16 cellular contexts compared by ENCODE assay signal in the genomic region with DNA sequence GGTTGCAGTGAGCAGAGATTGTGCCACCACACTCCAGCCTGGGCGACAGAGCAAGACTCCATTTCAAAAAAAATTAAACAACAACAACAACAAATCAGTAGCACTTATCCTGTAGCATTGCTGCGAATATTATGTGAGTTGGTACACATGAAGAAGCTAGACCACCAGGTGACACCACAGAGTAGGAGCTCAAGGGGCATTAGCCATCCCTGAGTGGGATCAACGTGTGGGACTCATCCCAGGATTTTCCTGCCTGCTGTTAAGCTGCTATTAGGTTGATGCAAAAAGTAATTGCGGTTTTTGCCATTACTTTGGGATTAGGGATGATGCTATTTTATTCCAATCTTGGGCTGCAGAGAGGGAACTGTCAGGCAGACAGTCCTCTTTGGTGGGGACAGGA. TPM values are rescaled to one million over a fixed set of nuclear protein-coding genes. Genes with fewer than 3 reads are reported as not detected.
DNase-seq lines count a peak whose midpoint lies in the region; FAIRE-seq and TF ChIP-seq lines count a peak whose summit lies in the region.
"Had no signal": no experiment of that assay in that cellular context is flagged by ENCODE, and none has a peak within 500 bp of the region (broad histone marks: within the 10 kb centered on the region; RNA-seq: fewer than 3 reads in every experiment).

No MANE protein-coding gene starts in this region.

- H3K36me3 Mint-ChIP-seq in HFFc6 (ENCODE audit: low read depth) (no peaks in the 10 kb centered on the region), endodermal cell (ENCODE audit: low read depth) (no peaks in the 10 kb centered on the region)
- H3K36me3 Mint-ChIP-seq: CD4-positive, alpha-beta memory T cell had no signal

- H3K27ac ChIP-seq in endodermal cell (ENCODE audit: low read depth, low read length) = no peak overlapping the region
- H3K27ac ChIP-seq: C4-2B, GM23248 had no signal

- no peak overlapping the region for H3K4me3 ChIP-seq in endodermal cell (ENCODE audit: low read length)
- H3K4me3 ChIP-seq: GM23248 had no signal

- no peaks in the 10 kb centered on the region for H3K4me1 Mint-ChIP-seq in HFFc6 (ENCODE audit: low read depth)
- H3K4me1 Mint-ChIP-seq in endodermal cell = no peaks in the 10 kb centered on the region

- H3K36me3 ChIP-seq in endodermal cell (ENCODE audit: control insufficient read depth, insufficient read depth, low read length) = no peaks in the 10 kb centered on the region
- H3K36me3 ChIP-seq: BE2C had no signal

- no peaks in the 10 kb centered on the region for H3K9me3 Mint-ChIP-seq in HFFc6
- no peaks in the 10 kb centered on the region for H3K9me3 Mint-ChIP-seq in endodermal cell
- H3K9me3 Mint-ChIP-seq: CD4-positive, alpha-beta memory T cell had no signal

- H3K4me1 ChIP-seq in endodermal cell (ENCODE audit: control insufficient read depth, insufficient read depth, low read length) = no peaks in the 10 kb centered on the region
- H3K4me1 ChIP-seq: BE2C had no signal

- DNase-seq in D721Med (ENCODE audit: insufficient read length, low spot score) = peak; percentile 86
- DNase-seq in HFFc6 = no peak
- peak; percentile 11 for DNase-seq in SK-MEL-5 (ENCODE audit: low read depth, low spot score)
- DNase-seq in endodermal cell = no peak
- no peak for DNase-seq in NCI-H446 treated with DMSO at 0.1 percent for 48 hours (lab: John Stamatoyannopoulos, UW)
- no peak for DNase-seq in Kasumi-1 (lab: John Stamatoyannopoulos, UW)
- no peak for DNase-seq in activated CD8-positive, alpha-beta memory T cell treated with anti-CD3 and anti-CD28 coated beads, Interleukin-2, amount 50 U/mL, for 48 hours
- DNase-seq: BE2C; CD4-positive, alpha-beta memory T cell; DND-41; GDM1; GM23248; H7 had no signal

- peak; percentile 92 for FAIRE-seq in D721Med (lab: Jason Lieb, UNC)
- FAIRE-seq: A204.1 had no signal

- TF ChIP-seq CTCF in D721Med (IDR thresholded peaks at IDR 0.05; ENCODE audit: insufficient read depth, missing control alignments) (peak; percentile 57), HFFc6 (IDR thresholded peaks at IDR 0.05) (peak; percentile 21; the same call in 1 of the 2 replicates), endodermal cell (conservative IDR thresholded peaks at IDR 0.05) (peak; percentile 28)

- H3K27me3 ChIP-seq in endodermal cell (ENCODE audit: control insufficient read depth, insufficient read depth, low read length, poor library complexity, severe bottlenecking) = no peaks in the 10 kb centered on the region
- H3K27me3 ChIP-seq: BE2C had no signal

- H3K27ac Mint-ChIP-seq in HFFc6 = no peak overlapping the region
- H3K27ac Mint-ChIP-seq in endodermal cell = no peak overlapping the region
- H3K27ac Mint-ChIP-seq: CD4-positive, alpha-beta memory T cell had no signal

- in situ Hi-C loops in SK-MEL-5 (cut with HindIII; ENCODE audit: low pct_unique_long_range_greater_than_20kb, low sequenced_read_pairs) = no loop called here

- H3K9ac ChIP-seq in endodermal cell (ENCODE audit: extremely low read depth, low read length, poor library complexity, severe bottlenecking) = no peak overlapping the region
- H3K9ac ChIP-seq: GM23248 had no signal

- H3K9me3 ChIP-seq in endodermal cell (ENCODE audit: control insufficient read depth, low read length) = no peaks in the 10 kb centered on the region
- H3K9me3 ChIP-seq: BE2C had no signal

- 85 to 90% methylated on average over 2 to 3 of the region's 4 CpGs for WGBS in endodermal cell (ENCODE audit: insufficient coverage in 1 of 2, insufficient read length in 1 of 2), 2 experiments

- H3K4me3 Mint-ChIP-seq in HFFc6 = no peak overlapping the region
- H3K4me3 Mint-ChIP-seq in endodermal cell = no peak overlapping the region
- H3K4me3 Mint-ChIP-seq: CD4-positive, alpha-beta memory T cell had no signal

- H3K27me3 Mint-ChIP-seq in HFFc6 (ENCODE audit: insufficient read depth) (peaks cover 21% of the 10 kb centered on the region), endodermal cell (ENCODE audit: insufficient read depth) (peaks cover 3% of the 10 kb centered on the region)

RNA-seq across cellular contexts. Expression of gene OTOA, which starts 47.2 kb away (rescaled TPM):
- not detected for total RNA-seq in HFFc6 (2021; fragmentation: NEBNext Ultra II Directional; extraction: Animal tissue kit (Norgen Biotek cat#: 25700))
- total RNA-seq in SK-MEL-5 (2014; rRNA removed; shearing (Covaris generic)) = 0.27 TPM in 1 of 2 replicates, not detected in the other
- 0.15 TPM in 1 of 2 replicates, not detected in the other for polyA plus RNA-seq in SK-MEL-5 (2015; cell fraction: cytosol; rRNA removed)
- 0.59 TPM in 1 of 2 replicates, not detected in the other for polyA plus RNA-seq in SK-MEL-5 (2015; cell fraction: nucleus; rRNA removed)
- under 1 TPM; 0.07 to 0.09 TPM for total RNA-seq in endodermal cell
- 0.18 TPM for polyA plus RNA-seq in endodermal cell (2013, experiment 1 of 2)
- polyA plus RNA-seq in endodermal cell (2013, experiment 2 of 2) = 0.17 TPM
- total RNA-seq: GM23248, H7 had no signal
- polyA plus RNA-seq: CD4-positive, alpha-beta memory T cell; GM23248 had no signal

RNA-seq across cellular contexts. Expression of gene IGSF6, which starts 58.5 kb away (rescaled TPM):
- total RNA-seq in HFFc6 (2021; fragmentation: NEBNext Ultra II Directional; extraction: Animal tissue kit (Norgen Biotek cat#: 25700)) = not detected
- not detected in 2 replicates for total RNA-seq in SK-MEL-5 (2014; rRNA removed; shearing (Covaris generic))
- 0.08 TPM in 1 of 2 replicates, not detected in the other for polyA plus RNA-seq in SK-MEL-5 (2015; cell fraction: cytosol; rRNA removed)
- polyA plus RNA-seq in SK-MEL-5 (2015; cell fraction: nucleus; rRNA removed) = not detected in 2 replicates
- not detected for total RNA-seq in endodermal cell
- not detected for polyA plus RNA-seq in endodermal cell (2013, experiment 1 of 2)
- polyA plus RNA-seq in endodermal cell (2013, experiment 2 of 2) = not detected
- total RNA-seq: GM23248, H7, HT1080 had no signal

Comparison
In these comparisons a context has a peak if more than half of its experiments do, and no peak if none do; other contexts are left out.
1. DNase-seq: peak in D721Med (single experiment) and SK-MEL-5 (single experiment); none in HFFc6 (single experiment), endodermal cell (single experiment), NCI-H446 treated with DMSO at 0.1 percent for 48 hours (single experiment), Kasumi-1 (0 of 2) and activated CD8-positive, alpha-beta memory T cell treated with anti-CD3 and anti-CD28 coated beads, Interleukin-2, amount 50 U/mL, for 48 hours (single experiment).
2. Peak in every context shown above with its lines, with median percentiles within 50 percentile points of each other: CTCF ChIP-seq.